ENCODE assay signal across 20 cellular contexts in genomic region chr9:136674786-136675349, GRCh38. TPM values are rescaled to one million over a fixed set of nuclear protein-coding genes. Genes with fewer than 3 reads are reported as not detected.
DNase-seq lines count a peak whose midpoint lies in the region; ATAC-seq and TF ChIP-seq lines count a peak whose summit lies in the region.
"Had no signal": no experiment of that assay in that cellular context is flagged by ENCODE, and none has a peak within 500 bp of the region (broad histone marks: within the 10 kb centered on the region; RNA-seq: fewer than 3 reads in every experiment).

No MANE protein-coding gene starts in this region.

- H3K27ac Mint-ChIP-seq in natural killer cell treated with Interleukin-12 subunit alpha and Interleukin-12 subunit beta and Interleukin-15 and Interleukin-18, amount 100 ng/mL, for 72 hours, result no peak overlapping the region
- H3K27ac Mint-ChIP-seq: stimulated activated naive CD8-positive, alpha-beta T cell treated with anti-CD3 and anti-CD28 coated beads, Interleukin-15, Interleukin-2, amounts not matched to agents 100 ng/mL and 50 ng/mL, for 24 hours had no signal

- H3K27ac ChIP-seq in colonic mucosa (no peak overlapping the region), stomach (peak overlapping the region in 1 of 5 donors; percentile 41)
- H3K27ac ChIP-seq: coronary artery, HL-60, neutrophil, SJSA1 had no signal

- DNase-seq in HuH-7.5 (ENCODE audit: low spot score), result peak; percentile 95
- DNase-seq in colonic mucosa, result peak; percentile 93
- DNase-seq in left kidney (ENCODE audit: low read depth, low spot score), result peak; percentile 83
- DNase-seq in stomach, result peak; percentile 72
- DNase-seq in natural killer cell treated with Interleukin-12 subunit alpha and Interleukin-12 subunit beta and Interleukin-15 and Interleukin-18, amount 100 ng/mL, for 72 hours (ENCODE audit: low spot score), result no peak
- no peak for DNase-seq in NCI-H2081 treated with DMSO at 0.1 percent for 48 hours (lab: John Stamatoyannopoulos, UW)
- DNase-seq: activated effector memory CD4-positive, alpha-beta T cell treated with Interleukin-2 at 50 U/mL for 16 hours; anterior cingulate cortex; CD4-positive, CD25-positive, alpha-beta regulatory T cell; EL; Karpas-422; NCI-H1105 treated with DMSO at 0.1 percent for 48 hours; NCI-H345 had no signal

- H3K4me1 ChIP-seq in colonic mucosa (no peaks in the 10 kb centered on the region), stomach (peaks cover 0 to 46% (median 24%) of the 10 kb centered on the region in 4 donors)
- H3K4me1 ChIP-seq: SJSA1 had no signal

- H3K4me3 Mint-ChIP-seq in natural killer cell treated with Interleukin-12 subunit alpha and Interleukin-12 subunit beta and Interleukin-15 and Interleukin-18, amount 100 ng/mL, for 72 hours, result no peak overlapping the region
- H3K4me3 Mint-ChIP-seq: CD4-positive, CD25-positive, alpha-beta regulatory T cell; stimulated activated naive CD8-positive, alpha-beta T cell treated with anti-CD3 and anti-CD28 coated beads, Interleukin-15, Interleukin-2, amounts not matched to agents 100 ng/mL and 50 ng/mL, for 24 hours had no signal

- no peak for TF ChIP-seq EP300 in stomach (IDR thresholded peaks at IDR 0.05)

- H3K27me3 ChIP-seq in colonic mucosa, result peaks cover 4% of the 10 kb centered on the region
- peaks cover 0 to 21% (median 9%) of the 10 kb centered on the region in 3 donors for H3K27me3 ChIP-seq in stomach

- ATAC-seq in natural killer cell treated with Interleukin-12 subunit alpha and Interleukin-12 subunit beta and Interleukin-15 and Interleukin-18, amount 100 ng/mL, for 72 hours, result no peak
- ATAC-seq in GM18520 (IDR thresholded peaks at IDR 0.05; ENCODE audit: unreplicated experiment), result no peak

- H3K4me3 ChIP-seq in colonic mucosa (no peak overlapping the region), stomach (no peak overlapping the region)
- H3K4me3 ChIP-seq: coronary artery, SJSA1, skin epidermis had no signal

- peaks cover 0 to 5% of the 10 kb centered on the region in 2 donors for H3K4me1 Mint-ChIP-seq in natural killer cell treated with Interleukin-12 subunit alpha and Interleukin-12 subunit beta and Interleukin-15 and Interleukin-18, amount 100 ng/mL, for 72 hours (ENCODE audit: low read depth in 2 of 2)

- 48 to 57% (median 53%) methylated on average over 7 to 11 of the region's 11 CpGs for WGBS in stomach, 5 donors

- H3K36me3 Mint-ChIP-seq in natural killer cell treated with Interleukin-12 subunit alpha and Interleukin-12 subunit beta and Interleukin-15 and Interleukin-18, amount 100 ng/mL, for 72 hours, result no peaks in the 10 kb centered on the region
- H3K36me3 Mint-ChIP-seq: CD4-positive, CD25-positive, alpha-beta regulatory T cell had no signal

- H3K9me3 Mint-ChIP-seq in natural killer cell treated with Interleukin-12 subunit alpha and Interleukin-12 subunit beta and Interleukin-15 and Interleukin-18, amount 100 ng/mL, for 72 hours, result no peaks in the 10 kb centered on the region
- H3K9me3 Mint-ChIP-seq: CD4-positive, CD25-positive, alpha-beta regulatory T cell; stimulated activated naive CD8-positive, alpha-beta T cell treated with anti-CD3 and anti-CD28 coated beads, Interleukin-15, Interleukin-2, amounts not matched to agents 100 ng/mL and 50 ng/mL, for 24 hours had no signal

- intact Hi-C loops in colonic mucosa (cut with DNase I), result no loop called here
- intact Hi-C loops in stomach (cut with DNase I; ENCODE audit: low total_unique reads), result no loop called here

- no peak for TF ChIP-seq POLR2A in stomach (IDR thresholded peaks at IDR 0.05)

- TF ChIP-seq CTCF in colonic mucosa (IDR thresholded peaks at IDR 0.05) (no peak), stomach (IDR thresholded peaks at IDR 0.05) (no peak)

- H3K9me3 ChIP-seq in colonic mucosa (no peaks in the 10 kb centered on the region), stomach (no peaks in the 10 kb centered on the region)
- H3K9me3 ChIP-seq: neutrophil, SJSA1 had no signal

- H3K36me3 ChIP-seq in colonic mucosa (no peaks in the 10 kb centered on the region), stomach (peaks cover 23 to 53% (median 51%) of the 10 kb centered on the region in 4 donors)
- H3K36me3 ChIP-seq: SJSA1 had no signal

- peak overlapping the region in 1 of 2 donors; percentile 26 for H3K9ac ChIP-seq in colonic mucosa (ENCODE audit: low read depth in 2 of 2, low read length in 2 of 2)

- H3K27me3 Mint-ChIP-seq in natural killer cell treated with Interleukin-12 subunit alpha and Interleukin-12 subunit beta and Interleukin-15 and Interleukin-18, amount 100 ng/mL, for 72 hours, result no peaks in the 10 kb centered on the region
- H3K27me3 Mint-ChIP-seq: CD4-positive, CD25-positive, alpha-beta regulatory T cell; stimulated activated naive CD8-positive, alpha-beta T cell treated with anti-CD3 and anti-CD28 coated beads, Interleukin-15, Interleukin-2, amounts not matched to agents 100 ng/mL and 50 ng/mL, for 24 hours had no signal

RNA-seq across cellular contexts. Expression of gene EGFL7, which starts 12.2 kb away (rescaled TPM):
- 10 to 100 TPM; 17.3 to 28.4 TPM for total RNA-seq in colonic mucosa
- 1,000 to 10,000 TPM in 1 of 5 donors, 10 to 100 TPM in 4; 20.9 to 1,085 (median 42.0) TPM for total RNA-seq in stomach
- polyA plus RNA-seq in stomach, result 100 to 1,000 TPM in 1 of 3 donors, 10 to 100 TPM in 2; 44.8 to 113 (median 79.2) TPM
- under 1 TPM; 0.36 to 0.52 TPM for total RNA-seq in natural killer cell treated with Interleukin-12 subunit alpha and Interleukin-12 subunit beta and Interleukin-15 and Interleukin-18, amount 100 ng/mL, for 72 hours
- polyA plus RNA-seq: CD4-positive, CD25-positive, alpha-beta regulatory T cell had no signal

RNA-seq across cellular contexts. Expression of gene AGPAT2, which starts 12.4 kb away (rescaled TPM):
- total RNA-seq in colonic mucosa (100 to 1,000 TPM; 197 to 372 TPM), stomach (100 to 1,000 TPM in 2 of 5 donors, 10 to 100 TPM in 3; 49.6 to 135 (median 68.8) TPM)
- 10 to 100 TPM; 32.7 to 88.7 (median 75.1) TPM for polyA plus RNA-seq in stomach
- 1 to 10 TPM; 6.1 to 8.9 TPM for total RNA-seq in natural killer cell treated with Interleukin-12 subunit alpha and Interleukin-12 subunit beta and Interleukin-15 and Interleukin-18, amount 100 ng/mL, for 72 hours

RNA-seq across cellular contexts. Expression of gene DIPK1B, which starts 37.5 kb away (rescaled TPM):
- total RNA-seq in colonic mucosa, result 1 to 10 TPM in 1 of 2 donors, under 1 TPM in 1; 0.82 to 2.8 TPM
- total RNA-seq in stomach, result 10 to 100 TPM in 1 of 5 donors, 1 to 10 TPM in 2, under 1 TPM in 1, not detected in 1; 0.45 to 10.4 (median 5.8) TPM
- polyA plus RNA-seq in stomach, result 1 to 10 TPM; 1.6 to 4.7 (median 4.0) TPM
- not detected for total RNA-seq in natural killer cell treated with Interleukin-12 subunit alpha and Interleukin-12 subunit beta and Interleukin-15 and Interleukin-18, amount 100 ng/mL, for 72 hours
- total RNA-seq: SJSA1 had no signal

Comparison
In these comparisons a context has a peak if more than half of its experiments do, and no peak if none do; other contexts are left out.
1. DNase-seq: peak in HuH-7.5 (single experiment), colonic mucosa (single experiment), left kidney (single experiment) and stomach (single experiment); none in natural killer cell treated with Interleukin-12 subunit alpha and Interleukin-12 subunit beta and Interleukin-15 and Interleukin-18, amount 100 ng/mL, for 72 hours (single experiment) and NCI-H2081 treated with DMSO at 0.1 percent for 48 hours (single experiment).
2. RNA of gene EGFL7, which starts 12.2 kb away (total RNA-seq): 20.9 to 1,085 TPM in stomach and 17.3 to 28.4 TPM in colonic mucosa; 0.36 to 0.52 TPM in natural killer cell treated with Interleukin-12 subunit alpha and Interleukin-12 subunit beta and Interleukin-15 and Interleukin-18, amount 100 ng/mL, for 72 hours; every median in the first group is over 10 times any median in the second.
3. RNA of gene AGPAT2, which starts 12.4 kb away (total RNA-seq): 197 to 372 TPM in colonic mucosa and 49.6 to 135 TPM in stomach; 6.1 to 8.9 TPM in natural killer cell treated with Interleukin-12 subunit alpha and Interleukin-12 subunit beta and Interleukin-15 and Interleukin-18, amount 100 ng/mL, for 72 hours; every median in the first group is over 4 times any median in the second.